Comparison of ENCODE assay signal across 5 cellular contexts in the genomic region with DNA sequence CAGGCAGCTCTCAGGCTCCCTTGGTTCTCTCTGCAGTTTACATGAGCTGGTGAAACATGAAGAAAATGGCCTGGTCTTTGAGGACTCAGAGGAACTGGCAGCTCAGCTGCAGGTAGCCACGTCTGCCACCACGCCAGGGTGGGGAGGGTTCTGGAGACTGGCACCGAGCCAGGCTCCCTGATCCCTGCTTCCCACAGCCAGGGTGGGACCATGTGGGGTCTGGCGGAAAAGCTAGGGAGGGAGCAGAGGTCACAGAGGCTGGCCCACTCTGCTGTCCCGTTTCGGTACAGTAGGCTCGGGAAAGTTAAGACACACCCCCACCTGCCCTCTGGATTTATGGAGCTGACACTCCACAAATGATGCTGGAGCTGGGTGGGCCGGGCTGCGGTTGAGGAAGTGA. TPM values are rescaled to one million over a fixed set of nuclear protein-coding genes. Genes with fewer than 3 reads are reported as not detected.
"Had no signal": no experiment of that assay in that cellular context is flagged by ENCODE, and none has a peak within 500 bp of the region (broad histone marks: within the 10 kb centered on the region; RNA-seq: fewer than 3 reads in every experiment).

No MANE protein-coding gene starts in this region.

RNA-seq across cellular contexts. Expression of a gene that starts 17.9 kb away (rescaled TPM):
- total RNA-seq: naive thymus-derived CD4-positive, alpha-beta T cell; natural killer cell; osteoblast; progenitor cell of endocrine pancreas; smooth muscle cell had no signal
